In genomic region chr15:58331903-58332675, GRCh38 we compare ENCODE assay signal across 8 cellular contexts.
DNase-seq lines count a peak whose midpoint lies in the region; ATAC-seq and TF ChIP-seq lines count a peak whose summit lies in the region.

No MANE protein-coding gene starts in this region.

- intact Hi-C loops in left colon (cut with DNase I, micrococcal nuclease) = no loop called here

- H3K4me3 ChIP-seq in choroid plexus epithelial cell (ENCODE audit: low read depth, low read length) = no peak overlapping the region

- TF ChIP-seq CTCF in choroid plexus epithelial cell (conservative IDR thresholded peaks at IDR 0.05; ENCODE audit: low read depth, low read length) = no peak

- peak; percentile 90 for DNase-seq in NCI-H510A (lab: John Stamatoyannopoulos, UW)
- peak; percentile 79 to 81 for DNase-seq in activated CD4-positive, alpha-beta T cell treated with anti-CD3 and anti-CD28 coated beads for 4 hours
- peak; percentile 100 for DNase-seq in choroid plexus epithelial cell (ENCODE audit: low read depth)
- DNase-seq in left colon = peak; percentile 81 to 96
- peak; percentile 69 to 78 for DNase-seq in stimulated activated CD4-positive, alpha-beta T cell treated with anti-CD3 and anti-CD28 coated beads, Interleukin-1b, Interleukin-23, amount 100 ng/mL, for 4 hours (ENCODE audit: low read depth in 2 of 2)

- ATAC-seq in HG03159 (IDR thresholded peaks at IDR 0.05; ENCODE audit: unreplicated experiment) (peak; percentile 81), left colon (peak; percentile 84), GM19328 (IDR thresholded peaks at IDR 0.05; ENCODE audit: unreplicated experiment) (no peak)

- peak; percentile 27 for TF ChIP-seq POLR2A in GM18526 (IDR thresholded peaks at IDR 0.05; ENCODE audit: extremely low read depth, insufficient read length)
